In genomic region chr2:171161425-171162289, GRCh38 we compare ENCODE assay signal across 8 cellular contexts. TPM values are rescaled to one million over a fixed set of nuclear protein-coding genes. Genes with fewer than 3 reads are reported as not detected.
DNase-seq lines count a peak whose midpoint lies in the region; ATAC-seq and TF ChIP-seq lines count a peak whose summit lies in the region.

No MANE protein-coding gene starts in this region.

- peaks cover 26% of the 10 kb centered on the region for H3K4me1 ChIP-seq in HAP-1
- peaks cover 17 to 19% of the 10 kb centered on the region in 2 donors for H3K4me1 ChIP-seq in gastrocnemius medialis

- H3K27me3 ChIP-seq in HAP-1 (ENCODE audit: low read depth) (no peaks in the 10 kb centered on the region), gastrocnemius medialis (no peaks in the 10 kb centered on the region)

- H3K4me3 ChIP-seq in HAP-1 (peak overlapping the region; percentile 44), fibroblast of the aortic adventitia (ENCODE audit: low read depth, low read length) (peak overlapping the region; percentile 86), gastrocnemius medialis (peak overlapping the region; percentile 77 to 97 (median 96))

- no peaks in the 10 kb centered on the region for H3K36me3 ChIP-seq in HAP-1 (replicated peaks)
- H3K36me3 ChIP-seq in gastrocnemius medialis, result no peaks in the 10 kb centered on the region

- in situ Hi-C loops in HAP-1 (cut with MboI; ENCODE audit: low sequenced_read_pairs), result loop anchor here (25.0 kb wide), 1 partner anchor 251 kb away; no protein-coding TSS in a partner anchor
- in situ Hi-C loops in gastrocnemius medialis (cut with MboI; ENCODE audit: low sequenced_read_pairs in 4 of 4), result loop anchor here (25.0 kb wide), 3 partner anchors 174 to 251 kb away; no protein-coding TSS in a partner anchor

- no peak for DNase-seq in HAP-1 (ENCODE audit: low spot score in 2 of 2)
- DNase-seq in SW480 (ENCODE audit: low spot score), result peak; percentile 5
- no peak for DNase-seq in fibroblast of the aortic adventitia (ENCODE audit: low read depth)
- no peak for DNase-seq in gastrocnemius medialis
- no peak for DNase-seq in GM19240 (ENCODE audit: insufficient read length, low spot score)
- DNase-seq in iPS-NIHi7 (ENCODE audit: extremely low spot score), result no peak

- TF ChIP-seq CTCF in fibroblast of the aortic adventitia (IDR thresholded peaks at IDR 0.05; ENCODE audit: insufficient read depth, low read length) (no peak), gastrocnemius medialis (IDR thresholded peaks at IDR 0.05 in 4 of 5, conservative IDR thresholded peaks at IDR 0.05 in 1 of 5) (no peak)

- intact Hi-C loops in gastrocnemius medialis (cut with DNase I; ENCODE audit: low total_unique reads), result loop anchor here (5.0 kb wide), 4 partner anchors 74 to 1649 kb away; partner anchors contain the start of genes DCAF17 and METTL8

- no peak for TF ChIP-seq POLR2A in gastrocnemius medialis (IDR thresholded peaks at IDR 0.05)

- H3K9me3 ChIP-seq in HAP-1 (no peaks in the 10 kb centered on the region), gastrocnemius medialis (no peaks in the 10 kb centered on the region)

- ATAC-seq in gastrocnemius medialis, result no peak
- ATAC-seq in HG03139 (IDR thresholded peaks at IDR 0.05; ENCODE audit: unreplicated experiment), result no peak
- no peak for ATAC-seq in GM18907 (IDR thresholded peaks at IDR 0.05; ENCODE audit: unreplicated experiment)

- peak overlapping the region; percentile 98 to 99 (median 98) for H3K27ac ChIP-seq in gastrocnemius medialis

RNA-seq across cellular contexts. Expression of gene TLK1, which starts 1.0 kb away (rescaled TPM):
- 10.4 and 28.1 TPM in 2 replicates for total RNA-seq in fibroblast of the aortic adventitia (ENCODE audit: low replicate concordance)
- 10 to 100 TPM in 2 of 4 donors, 1 to 10 TPM in 2; 7.7 to 14.2 (median 10.0) TPM for total RNA-seq in gastrocnemius medialis

Comparison
In these comparisons a context has a peak if more than half of its experiments do, and no peak if none do; other contexts are left out.
1. H3K4me3 ChIP-seq: peak in every context shown above with its lines; median percentile 96 in gastrocnemius medialis; 86 in fibroblast of the aortic adventitia; 44 in HAP-1.